16 cellular contexts compared by ENCODE assay signal in the genomic region with DNA sequence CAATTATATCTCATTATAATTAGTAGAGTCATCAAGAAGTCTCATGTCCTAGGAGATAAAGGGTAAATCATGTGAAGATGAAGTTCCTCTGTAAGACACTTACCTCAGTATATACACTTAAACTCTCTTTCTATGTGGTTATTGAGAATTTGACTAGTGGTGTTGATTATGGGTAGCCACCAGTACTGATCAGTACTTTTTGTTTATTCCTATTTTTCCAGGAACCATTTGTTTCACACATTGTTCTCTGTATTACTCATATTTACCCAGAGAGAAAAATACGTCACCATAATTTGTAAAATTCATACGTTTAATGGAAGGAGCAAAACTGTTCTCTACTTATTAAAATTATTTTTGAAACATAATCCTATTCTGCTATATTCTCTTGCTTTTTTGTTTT.
"Had no signal": no experiment of that assay in that cellular context is flagged by ENCODE, and none has a peak within 500 bp of the region (broad histone marks: within the 10 kb centered on the region; RNA-seq: fewer than 3 reads in every experiment).

No MANE protein-coding gene starts in this region.

- H3K4me1 ChIP-seq: upper lobe of left lung had no signal

- H3K9me3 ChIP-seq: upper lobe of left lung had no signal

- H3K27me3 ChIP-seq: upper lobe of left lung had no signal

- H3K36me3 ChIP-seq: upper lobe of left lung had no signal

- DNase-seq: activated CD4-positive, alpha-beta T cell treated with anti-CD3 and anti-CD28 coated beads for 48 hours; activated naive CD8-positive, alpha-beta T cell treated with anti-CD3 and anti-CD28 coated beads, Interleukin-2, amount 10 ng/mL, durations not matched to agents 7 days and 5 days; activated T-cell treated with anti-CD3 and anti-CD28 coated beads, Interleukin-2, amount 50 U/mL, for 4 hours; anterior cingulate cortex; foreskin melanocyte; head of caudate nucleus; left cardiac atrium; naive thymus-derived CD4-positive, alpha-beta T cell; nucleus accumbens; stimulated activated CD4-positive, alpha-beta T cell treated with anti-CD3 and anti-CD28 coated beads, Interleukin-2, amount 100 ng/mL, for 24 hours; stimulated activated naive CD4-positive, alpha-beta T cell treated with Interleukin-2 at 50 U/mL for 16 hours; SW 1271; upper lobe of left lung had no signal

- H3K27ac ChIP-seq: upper lobe of left lung, VCaP had no signal

- H3K4me3 ChIP-seq: lung, upper lobe of left lung had no signal

- ATAC-seq: activated T-cell treated with anti-CD3 and anti-CD28 coated beads, Interleukin-2, amount 50 U/mL, for 4 hours; sciatic nerve had no signal
